20 cellular contexts compared by ENCODE assay signal in the genomic region with DNA sequence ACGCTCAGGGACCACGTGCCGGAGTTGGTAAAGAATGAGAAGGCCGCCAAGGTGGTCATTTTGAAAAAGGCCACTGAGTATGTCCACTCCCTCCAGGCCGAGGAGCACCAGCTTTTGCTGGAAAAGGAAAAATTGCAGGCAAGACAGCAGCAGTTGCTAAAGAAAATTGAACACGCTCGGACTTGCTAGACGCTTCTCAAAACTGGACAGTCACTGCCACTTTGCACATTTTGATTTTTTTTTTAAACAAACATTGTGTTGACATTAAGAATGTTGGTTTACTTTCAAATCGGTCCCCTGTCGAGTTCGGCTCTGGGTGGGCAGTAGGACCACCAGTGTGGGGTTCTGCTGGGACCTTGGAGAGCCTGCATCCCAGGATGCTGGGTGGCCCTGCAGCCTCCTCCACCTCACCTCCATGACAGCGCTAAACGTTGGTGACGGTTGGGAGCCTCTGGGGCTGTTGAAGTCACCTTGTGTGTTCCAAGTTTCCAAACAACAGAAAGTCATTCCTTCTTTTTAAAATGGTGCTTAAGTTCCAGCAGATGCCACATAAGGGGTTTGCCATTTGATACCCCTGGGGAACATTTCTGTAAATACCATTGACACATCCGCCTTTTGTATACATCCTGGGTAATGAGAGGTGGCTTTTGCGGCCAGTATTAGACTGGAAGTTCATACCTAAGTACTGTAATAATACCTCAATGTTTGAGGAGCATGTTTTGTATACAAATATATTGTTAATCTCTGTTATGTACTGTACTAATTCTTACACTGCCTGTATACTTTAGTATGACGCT. TPM values are rescaled to one million over a fixed set of nuclear protein-coding genes. Genes with fewer than 3 reads are reported as not detected.
"Had no signal": no experiment of that assay in that cellular context is flagged by ENCODE, and none has a peak within 500 bp of the region (broad histone marks: within the 10 kb centered on the region; RNA-seq: fewer than 3 reads in every experiment).

No MANE protein-coding gene starts in this region.

- H3K27ac Mint-ChIP-seq: activated CD4-positive, alpha-beta T cell treated with anti-CD3 and anti-CD28 coated beads, Interleukin-2, amount 10 ng/mL, durations not matched to agents 24 days and 14 days; activated CD8-positive, alpha-beta T cell treated with anti-CD3 and anti-CD28 coated beads, Interleukin-2, amount 10 ng/mL, durations not matched to agents 7 days and 5 days; activated naive CD4-positive, alpha-beta T cell treated with anti-CD3 and anti-CD28 coated beads for 36 hours; stimulated activated naive B cell treated with anti-CD40 and anti-IgM and Interleukin-4, amounts not matched to agents 10 μg/mL and 1 μg/mL and 100 μg/mL, for 72 hours had no signal

- DNase-seq: activated CD4-positive, alpha-beta T cell treated with anti-CD3 and anti-CD28 coated beads, Interleukin-2, amount 10 ng/mL, durations not matched to agents 24 days and 14 days; activated CD8-positive, alpha-beta memory T cell treated with anti-CD3 and anti-CD28 coated beads, Interleukin-2, amount 50 U/mL, for 4 hours; activated CD8-positive, alpha-beta T cell treated with anti-CD3 and anti-CD28 coated beads, Interleukin-2, amount 10 ng/mL, durations not matched to agents 7 days and 5 days; activated naive CD4-positive, alpha-beta T cell treated with anti-CD3 and anti-CD28 coated beads for 36 hours; activated T-cell treated with anti-CD3 and anti-CD28 coated beads, Interleukin-2, amount 50 U/mL, for 4 hours; anterior cingulate cortex; brain microvascular endothelial cell; erythroblast; heart left ventricle; mesendoderm; naive thymus-derived CD8-positive, alpha-beta T cell; spleen; stimulated activated naive B cell treated with anti-CD40 and anti-IgM and Interleukin-4, amounts not matched to agents 10 μg/mL and 1 μg/mL and 100 μg/mL, for 72 hours; T-helper 1 cell; T-helper 9 cell; upper lobe of left lung had no signal

- H3K4me3 Mint-ChIP-seq: activated CD4-positive, alpha-beta T cell treated with anti-CD3 and anti-CD28 coated beads, Interleukin-2, amount 10 ng/mL, durations not matched to agents 24 days and 14 days; activated CD8-positive, alpha-beta T cell treated with anti-CD3 and anti-CD28 coated beads, Interleukin-2, amount 10 ng/mL, durations not matched to agents 7 days and 5 days; activated naive CD4-positive, alpha-beta T cell treated with anti-CD3 and anti-CD28 coated beads for 36 hours; activated T-cell treated with anti-CD3 and anti-CD28 coated beads, Interleukin-2, amount 50 U/mL, for 4 hours; naive thymus-derived CD8-positive, alpha-beta T cell; stimulated activated naive B cell treated with anti-CD40 and anti-IgM and Interleukin-4, amounts not matched to agents 10 μg/mL and 1 μg/mL and 100 μg/mL, for 72 hours had no signal

- H3K36me3 Mint-ChIP-seq: naive thymus-derived CD8-positive, alpha-beta T cell; stimulated activated naive B cell treated with anti-CD40 and anti-IgM and Interleukin-4, amounts not matched to agents 10 μg/mL and 1 μg/mL and 100 μg/mL, for 72 hours had no signal

- H3K4me3 ChIP-seq: coronary artery, heart left ventricle, spleen, thoracic aorta, upper lobe of left lung had no signal

- FAIRE-seq: frontal cortex had no signal

- H3K9me3 ChIP-seq: heart left ventricle, spleen, thoracic aorta, upper lobe of left lung had no signal

- H3K36me3 ChIP-seq: brain microvascular endothelial cell, spleen, thoracic aorta, upper lobe of left lung had no signal

- H3K9me3 Mint-ChIP-seq: activated CD4-positive, alpha-beta T cell treated with anti-CD3 and anti-CD28 coated beads, Interleukin-2, amount 10 ng/mL, durations not matched to agents 24 days and 14 days; activated naive CD4-positive, alpha-beta T cell treated with anti-CD3 and anti-CD28 coated beads for 36 hours; activated T-cell treated with anti-CD3 and anti-CD28 coated beads, Interleukin-2, amount 50 U/mL, for 4 hours; naive thymus-derived CD8-positive, alpha-beta T cell had no signal

- H3K4me1 Mint-ChIP-seq: activated CD4-positive, alpha-beta T cell treated with anti-CD3 and anti-CD28 coated beads, Interleukin-2, amount 10 ng/mL, durations not matched to agents 24 days and 14 days had no signal

- H3K27ac ChIP-seq: brain microvascular endothelial cell, coronary artery, heart left ventricle, spleen, thoracic aorta, upper lobe of left lung had no signal

RNA-seq across cellular contexts. Expression of a gene that starts 5.8 kb away (rescaled TPM):
- total RNA-seq: activated CD4-positive, alpha-beta T cell treated with anti-CD3 and anti-CD28 coated beads, Interleukin-2, amount 10 ng/mL, durations not matched to agents 24 days and 14 days; activated CD8-positive, alpha-beta T cell treated with anti-CD3 and anti-CD28 coated beads, Interleukin-2, amount 10 ng/mL, durations not matched to agents 7 days and 5 days; renal cortical epithelial cell had no signal
- polyA plus RNA-seq: naive thymus-derived CD8-positive, alpha-beta T cell had no signal
